In the genomic region with DNA sequence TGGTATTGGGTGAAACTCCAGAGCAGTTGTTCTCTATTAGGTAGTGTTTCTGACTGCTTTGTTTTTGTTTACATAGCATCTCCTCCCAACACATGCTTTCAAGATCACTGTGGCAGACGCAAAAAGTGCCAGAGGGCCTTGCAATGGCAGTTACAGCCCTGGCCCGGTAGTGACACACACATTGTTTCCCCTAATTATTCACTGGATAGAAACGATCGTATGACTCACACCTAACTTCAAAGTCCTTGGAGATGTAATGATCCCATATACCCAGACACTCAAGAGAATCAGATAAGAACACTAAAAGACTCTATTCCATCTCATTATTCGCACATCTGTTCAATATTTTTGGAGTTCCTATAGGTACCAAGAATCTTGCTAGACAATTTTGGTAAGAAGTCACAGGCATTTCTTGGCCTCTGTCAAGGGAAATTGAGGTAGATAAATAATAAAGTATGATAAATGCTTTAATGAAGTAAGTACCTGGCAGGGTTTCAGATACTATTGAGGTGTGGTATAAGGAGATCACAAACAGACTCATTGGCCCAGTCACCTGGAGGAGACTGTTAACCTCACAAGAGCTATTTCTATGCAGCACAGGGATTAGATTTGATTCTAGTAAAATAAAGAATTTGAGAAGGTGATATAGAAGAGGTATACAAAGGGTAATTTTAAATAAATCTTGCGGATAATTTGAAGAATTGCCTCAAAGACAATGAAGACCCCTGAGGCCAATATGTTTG, we compare ENCODE assay signal across 15 cellular contexts.
DNase-seq lines count a peak whose midpoint lies in the region; ATAC-seq, FAIRE-seq and TF ChIP-seq lines count a peak whose summit lies in the region.
"Had no signal": no experiment of that assay in that cellular context is flagged by ENCODE, and none has a peak within 500 bp of the region (broad histone marks: within the 10 kb centered on the region; RNA-seq: fewer than 3 reads in every experiment).

No MANE protein-coding gene starts in this region.

- H3K9me3 ChIP-seq in A549 (no peaks in the 10 kb centered on the region), HCT116 (ENCODE audit: control insufficient read depth in 1 of 2, insufficient read depth in 1 of 2, low read depth in 1 of 2, low read length in 2 of 2) (no peaks in the 10 kb centered on the region), OCI-LY7 (ENCODE audit: low read length) (peaks cover 5% of the 10 kb centered on the region; the same call in 1 of the 2 replicates)
- H3K9me3 ChIP-seq: pancreas had no signal

- H4K20me1 ChIP-seq in HCT116 (ENCODE audit: insufficient read depth) (no peaks in the 10 kb centered on the region), OCI-LY7 (ENCODE audit: insufficient read depth, low read length) (no peaks in the 10 kb centered on the region)

- BruUV-seq in HCT116 (replicated peaks; lab: Mats Ljungman, UMichigan) (no TSS peak), OCI-LY7 (replicated peaks; lab: Mats Ljungman, UMichigan) (no TSS peak)

- no peaks in the 10 kb centered on the region for H3K4me1 Mint-ChIP-seq in activated CD8-positive, alpha-beta memory T cell treated with anti-CD3 and anti-CD28 coated beads, Interleukin-2, amount 10 ng/mL, durations not matched to agents 7 days and 5 days
- H3K4me1 Mint-ChIP-seq: CD4-positive, CD25-positive, alpha-beta regulatory T cell; immature natural killer cell had no signal

- H2AFZ ChIP-seq in HCT116 (ENCODE audit: low read depth, low read length, poor library complexity, severe bottlenecking) (peak overlapping the region; percentile 19), OCI-LY7 (ENCODE audit: low read length) (no peak overlapping the region; the same call in 1 of the 2 replicates)

- POLR2A ChIA-PET in A549 (lab: Yijun Ruan, JAX) (no interaction called here), HCT116 (lab: Charles Lee) (no interaction called here), RWPE1 (lab: Yijun Ruan, JAX; ENCODE audit: low non-redundant PET) (no interaction called here), OCI-LY7 (lab: Charles Lee) (interaction anchor here (0.7 kb wide), 1 partner anchor 196 kb away, joined by 3 read pairs; no protein-coding TSS in a partner anchor)

- peak; percentile 0 to 17 for DNase-seq in A549 (ENCODE audit: low read depth in 1 of 2, low spot score in 1 of 2)
- DNase-seq in HCT116 (ENCODE audit: low read depth, low spot score): peak; percentile 62
- peak; percentile 43 for DNase-seq in RWPE1 (ENCODE audit: low spot score)
- DNase-seq in foreskin fibroblast: peak; percentile 73 to 83
- DNase-seq in OCI-LY7 (ENCODE audit: low spot score): no peak
- DNase-seq in activated CD8-positive, alpha-beta memory T cell treated with anti-CD3 and anti-CD28 coated beads, Interleukin-2, amount 10 ng/mL, durations not matched to agents 7 days and 5 days: no peak
- DNase-seq in GOT3 (lab: John Stamatoyannopoulos, UW): no peak
- DNase-seq: activated T-cell treated with anti-CD3 and anti-CD28 coated beads, Interleukin-2, amount 50 U/mL, for 72 hours; CD4-positive, CD25-positive, alpha-beta regulatory T cell; immature natural killer cell; NCI-H2029; pancreas had no signal

- 40% methylated on average over 6 of the region's 6 CpGs for WGBS in A549 (ENCODE audit: missing lambda C conversion rate)

- no peaks in the 10 kb centered on the region for H3K79me2 ChIP-seq in HCT116 (ENCODE audit: insufficient read depth, low read length)
- H3K79me2 ChIP-seq in OCI-LY7 (ENCODE audit: insufficient read depth, low read depth, low read length): no peaks in the 10 kb centered on the region

- CTCF ChIA-PET in A549 (lab: Yijun Ruan, JAX) (no interaction called here), HCT116 (lab: Charles Lee) (no interaction called here), RWPE1 (lab: Yijun Ruan, JAX) (no interaction called here), OCI-LY7 (lab: Charles Lee; ENCODE audit: unreplicated experiment) (no interaction called here)
- CTCF ChIA-PET in activated CD8-positive, alpha-beta memory T cell treated with anti-CD3 and anti-CD28 coated beads, Interleukin-2, amount 10 ng/mL, durations not matched to agents 7 days and 5 days (lab: Charles Lee): no interaction called here

- H3K27ac ChIP-seq in A549: no peak overlapping the region
- H3K27ac ChIP-seq in HCT116 (ENCODE audit: low read depth, low read length): no peak overlapping the region
- H3K27ac ChIP-seq in RWPE1: no peak overlapping the region
- no peak overlapping the region for H3K27ac ChIP-seq in OCI-LY7 (ENCODE audit: low read depth, low read length, poor library complexity, severe bottlenecking)
- H3K27ac ChIP-seq: coronary artery, pancreas had no signal

- H3K27ac Mint-ChIP-seq in activated CD8-positive, alpha-beta memory T cell treated with anti-CD3 and anti-CD28 coated beads, Interleukin-2, amount 10 ng/mL, durations not matched to agents 7 days and 5 days: no peak overlapping the region
- H3K27ac Mint-ChIP-seq: activated T-cell treated with anti-CD3 and anti-CD28 coated beads, Interleukin-2, amount 50 U/mL, for 72 hours; CD4-positive, CD25-positive, alpha-beta regulatory T cell; immature natural killer cell had no signal

- H3K4me3 ChIP-seq in A549: no peak overlapping the region
- H3K4me3 ChIP-seq in HCT116 (replicated peaks in 1 of 2; ENCODE audit: low read depth in 1 of 2, low read length in 2 of 2): no peak overlapping the region
- no peak overlapping the region for H3K4me3 ChIP-seq in foreskin fibroblast (ENCODE audit: low read depth in 1 of 2, low read length in 2 of 2)
- no peak overlapping the region for H3K4me3 ChIP-seq in OCI-LY7 (ENCODE audit: low read depth, low read length, poor library complexity, severe bottlenecking)
- H3K4me3 ChIP-seq: coronary artery, pancreas had no signal

- no peaks in the 10 kb centered on the region for H3K27me3 ChIP-seq in HCT116 (ENCODE audit: insufficient read depth, low read length)
- H3K27me3 ChIP-seq: pancreas had no signal

- ATAC-seq in A549 (no peak), HCT116 (peak; percentile 88), GM18511 (IDR thresholded peaks at IDR 0.05; ENCODE audit: unreplicated experiment) (no peak)
- no peak for ATAC-seq in activated CD8-positive, alpha-beta memory T cell treated with anti-CD3 and anti-CD28 coated beads, Interleukin-2, amount 10 ng/mL, durations not matched to agents 7 days and 5 days
- ATAC-seq: activated T-cell treated with anti-CD3 and anti-CD28 coated beads, Interleukin-2, amount 50 U/mL, for 72 hours; pancreas had no signal

- H3K4me2 ChIP-seq in A549 (peak overlapping the region; percentile 14; the same call in 1 of the 3 replicates), HCT116 (ENCODE audit: low read length) (peak overlapping the region; percentile 28), OCI-LY7 (ENCODE audit: low read length) (no peak overlapping the region)

- no peaks in the 10 kb centered on the region for H3K36me3 ChIP-seq in HCT116 (ENCODE audit: control insufficient read depth in 1 of 2, insufficient read depth in 2 of 2, low read length in 2 of 2)
- H3K36me3 ChIP-seq in OCI-LY7 (ENCODE audit: insufficient read depth, low read length): no peaks in the 10 kb centered on the region
- H3K36me3 ChIP-seq: pancreas had no signal

- no peak overlapping the region for H3K9ac ChIP-seq in HCT116 (ENCODE audit: low read length)

- no peak for TF ChIP-seq EP300 in A549 (IDR thresholded peaks at IDR 0.05)

- intact Hi-C loops in HCT116 (cut with micrococcal nuclease) (no loop called here), OCI-LY7 (cut with micrococcal nuclease; ENCODE audit: unreplicated experiment) (no loop called here)

- no peak for TF ChIP-seq RAD21 in A549 (conservative IDR thresholded peaks at IDR 0.05 in 1 of 2, IDR thresholded peaks at IDR 0.05 in 1 of 2)
- TF ChIP-seq RAD21 in HCT116 (IDR thresholded peaks at IDR 0.05; ENCODE audit: low read depth): no peak

- H3K4me3 Mint-ChIP-seq in activated CD8-positive, alpha-beta memory T cell treated with anti-CD3 and anti-CD28 coated beads, Interleukin-2, amount 10 ng/mL, durations not matched to agents 7 days and 5 days: no peak overlapping the region
- H3K4me3 Mint-ChIP-seq: activated T-cell treated with anti-CD3 and anti-CD28 coated beads, Interleukin-2, amount 50 U/mL, for 72 hours; CD4-positive, CD25-positive, alpha-beta regulatory T cell; immature natural killer cell had no signal

- peaks cover 15% of the 10 kb centered on the region for H3K9me3 Mint-ChIP-seq in activated CD8-positive, alpha-beta memory T cell treated with anti-CD3 and anti-CD28 coated beads, Interleukin-2, amount 10 ng/mL, durations not matched to agents 7 days and 5 days (ENCODE audit: low read depth)

- H3K4me1 ChIP-seq in A549 (peaks cover 5% of the 10 kb centered on the region; the same call in 2 of the 3 replicates), HCT116 (ENCODE audit: control insufficient read depth in 1 of 2, insufficient read depth in 2 of 2, low read length in 2 of 2) (peaks cover 5 to 11% of the 10 kb centered on the region in 2 experiments; a peak in 3 of 4 replicates), OCI-LY7 (ENCODE audit: insufficient read depth, low read length, poor library complexity, severe bottlenecking) (no peaks in the 10 kb centered on the region)
- H3K4me1 ChIP-seq: pancreas had no signal

- RAD21 ChIA-PET in HCT116 (lab: Charles Lee; ENCODE audit: low non-redundant PET in 1 of 2, low total read pairs in 2 of 2, uncharacterized antibody in 2 of 2, unreplicated experiment in 2 of 2): no interaction called here

- no peaks in the 10 kb centered on the region for H3K9me2 ChIP-seq in HCT116 (ENCODE audit: insufficient read depth)
- no peaks in the 10 kb centered on the region for H3K9me2 ChIP-seq in OCI-LY7 (ENCODE audit: insufficient read depth, low read length)

- TF ChIP-seq POLR2A in A549 (IDR thresholded peaks at IDR 0.05; ENCODE audit: low read length): no peak
- no peak for TF ChIP-seq POLR2A in HCT116 (IDR thresholded peaks at IDR 0.05; ENCODE audit: borderline replicate concordance, extremely low read depth, insufficient read depth, insufficient read length)

- no peak for FAIRE-seq in A549 (lab: Jason Lieb, UNC)
- FAIRE-seq: H1, pancreas had no signal

- no peaks in the 10 kb centered on the region for H3K27me3 Mint-ChIP-seq in activated CD8-positive, alpha-beta memory T cell treated with anti-CD3 and anti-CD28 coated beads, Interleukin-2, amount 10 ng/mL, durations not matched to agents 7 days and 5 days
- H3K27me3 Mint-ChIP-seq: CD4-positive, CD25-positive, alpha-beta regulatory T cell had no signal

- no peaks in the 10 kb centered on the region for H3K36me3 Mint-ChIP-seq in activated CD8-positive, alpha-beta memory T cell treated with anti-CD3 and anti-CD28 coated beads, Interleukin-2, amount 10 ng/mL, durations not matched to agents 7 days and 5 days
- H3K36me3 Mint-ChIP-seq: CD4-positive, CD25-positive, alpha-beta regulatory T cell had no signal

- TF ChIP-seq CTCF in A549 (IDR thresholded peaks at IDR 0.05) (no peak), HCT116 (IDR thresholded peaks at IDR 0.05 in 2 of 3, conservative IDR thresholded peaks at IDR 0.05 in 1 of 3; ENCODE audit: borderline replicate concordance in 1 of 3, insufficient read depth in 1 of 3, low read depth in 2 of 3, low read length in 2 of 3) (no peak), RWPE1 (conservative IDR thresholded peaks at IDR 0.05; ENCODE audit: low read depth) (no peak), foreskin fibroblast (IDR thresholded peaks at IDR 0.05; ENCODE audit: low read depth, low read length) (no peak), OCI-LY7 (conservative IDR thresholded peaks at IDR 0.05; ENCODE audit: low read length) (no peak)

TF ChIP-seq in HCT116, 20 proteins besides CTCF, POLR2A, EP300 and RAD21 (continues in another document):
- TF ChIP-seq JUND (IDR thresholded peaks at IDR 0.05): peak; percentile 45; the same call in 1 of the 2 replicates

Comparison
In these comparisons a context has a peak if more than half of its experiments do, and no peak if none do; other contexts are left out.
1. DNase-seq: peak in A549 (2 of 2), HCT116 (single experiment), RWPE1 (single experiment) and foreskin fibroblast (2 of 2); none in OCI-LY7 (single experiment), activated CD8-positive, alpha-beta memory T cell treated with anti-CD3 and anti-CD28 coated beads, Interleukin-2, amount 10 ng/mL, durations not matched to agents 7 days and 5 days (single experiment) and GOT3 (single experiment).